ENCODE assay signal across 1 cellular context in the genomic region with DNA sequence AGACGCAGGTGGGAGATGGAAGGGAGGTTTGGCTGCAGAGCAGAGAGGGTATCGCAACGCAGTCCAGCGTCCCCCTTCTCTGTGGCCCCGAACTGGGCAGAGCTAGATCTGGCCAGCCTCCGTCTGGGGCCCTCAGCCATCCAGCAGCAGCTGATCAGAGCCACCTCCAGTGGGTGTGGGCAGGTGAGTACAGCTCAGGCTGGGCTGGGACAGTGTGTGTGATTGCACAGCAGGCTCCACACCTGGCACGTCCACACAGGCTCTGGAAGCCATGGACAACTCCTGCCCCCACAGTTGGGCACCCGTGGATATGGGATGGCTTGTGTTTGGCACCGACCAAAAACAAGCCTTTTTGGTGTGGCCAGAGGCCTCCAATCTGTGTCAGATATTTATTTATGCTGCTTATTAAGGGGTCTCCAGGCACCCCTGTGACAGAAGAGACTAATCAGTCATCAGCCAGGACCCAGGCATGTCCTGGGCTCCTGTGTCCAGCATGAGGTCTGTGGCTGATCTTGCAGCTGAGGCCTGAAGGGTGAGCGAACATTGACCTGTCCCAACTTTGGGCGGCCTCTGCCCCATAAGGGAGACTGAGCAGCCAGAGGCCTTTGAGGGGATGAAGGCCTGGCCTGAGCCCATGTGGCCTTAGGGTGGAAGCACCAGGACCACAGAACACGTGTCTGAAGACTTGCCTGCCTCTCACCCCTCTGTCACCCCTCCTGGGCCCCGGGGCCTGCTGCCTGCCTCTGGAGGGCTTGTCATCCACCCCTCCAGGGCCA.
TF ChIP-seq lines count a peak whose summit lies in the region.

No MANE protein-coding gene starts in this region.

TF ChIP-seq in SK-N-SH, 30 proteins besides CTCF, POLR2A, EP300 and RAD21:
- TF ChIP-seq FOXM1 (IDR thresholded peaks at IDR 0.05; ENCODE audit: low read depth) (no peak), RCOR1 (IDR thresholded peaks at IDR 0.05; ENCODE audit: low read length) (no peak), POLR2AphosphoS5 (IDR thresholded peaks at IDR 0.05; ENCODE audit: low read depth, low read length) (no peak), MEF2A (IDR thresholded peaks at IDR 0.05; ENCODE audit: borderline replicate concordance, low read depth) (no peak), FOXJ3 (CRISPR knock-in tag; IDR thresholded peaks at IDR 0.05) (no peak), TAF1 (IDR thresholded peaks at IDR 0.05; ENCODE audit: borderline replicate concordance, low read depth, low read length) (no peak), NFIC (IDR thresholded peaks at IDR 0.05; ENCODE audit: borderline replicate concordance) (no peak), TEAD4 (IDR thresholded peaks at IDR 0.05; ENCODE audit: borderline replicate concordance, insufficient read depth) (no peak), SIN3A (IDR thresholded peaks at IDR 0.05; ENCODE audit: borderline replicate concordance, low read depth, low read length) (no peak), YY1 (IDR thresholded peaks at IDR 0.05; ENCODE audit: low read depth) (no peak), RXRA (IDR thresholded peaks at IDR 0.05; ENCODE audit: borderline replicate concordance, low read depth) (no peak)
- TF ChIP-seq, protein P1, sequence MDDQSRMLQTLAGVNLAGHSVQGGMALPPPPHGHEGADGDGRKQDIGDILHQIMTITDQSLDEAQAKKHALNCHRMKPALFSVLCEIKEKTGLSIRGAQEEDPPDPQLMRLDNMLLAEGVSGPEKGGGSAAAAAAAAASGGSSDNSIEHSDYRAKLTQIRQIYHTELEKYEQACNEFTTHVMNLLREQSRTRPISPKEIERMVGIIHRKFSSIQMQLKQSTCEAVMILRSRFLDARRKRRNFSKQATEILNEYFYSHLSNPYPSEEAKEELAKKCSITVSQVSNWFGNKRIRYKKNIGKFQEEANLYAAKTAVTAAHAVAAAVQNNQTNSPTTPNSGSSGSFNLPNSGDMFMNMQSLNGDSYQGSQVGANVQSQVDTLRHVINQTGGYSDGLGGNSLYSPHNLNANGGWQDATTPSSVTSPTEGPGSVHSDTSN (IDR thresholded peaks at IDR 0.05): no peak
- TF ChIP-seq, protein P2, sequence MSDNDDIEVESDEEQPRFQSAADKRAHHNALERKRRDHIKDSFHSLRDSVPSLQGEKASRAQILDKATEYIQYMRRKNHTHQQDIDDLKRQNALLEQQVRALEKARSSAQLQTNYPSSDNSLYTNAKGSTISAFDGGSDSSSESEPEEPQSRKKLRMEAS (IDR thresholded peaks at IDR 0.05; ENCODE audit: low read depth): no peak
- TF ChIP-seq, protein P3, sequence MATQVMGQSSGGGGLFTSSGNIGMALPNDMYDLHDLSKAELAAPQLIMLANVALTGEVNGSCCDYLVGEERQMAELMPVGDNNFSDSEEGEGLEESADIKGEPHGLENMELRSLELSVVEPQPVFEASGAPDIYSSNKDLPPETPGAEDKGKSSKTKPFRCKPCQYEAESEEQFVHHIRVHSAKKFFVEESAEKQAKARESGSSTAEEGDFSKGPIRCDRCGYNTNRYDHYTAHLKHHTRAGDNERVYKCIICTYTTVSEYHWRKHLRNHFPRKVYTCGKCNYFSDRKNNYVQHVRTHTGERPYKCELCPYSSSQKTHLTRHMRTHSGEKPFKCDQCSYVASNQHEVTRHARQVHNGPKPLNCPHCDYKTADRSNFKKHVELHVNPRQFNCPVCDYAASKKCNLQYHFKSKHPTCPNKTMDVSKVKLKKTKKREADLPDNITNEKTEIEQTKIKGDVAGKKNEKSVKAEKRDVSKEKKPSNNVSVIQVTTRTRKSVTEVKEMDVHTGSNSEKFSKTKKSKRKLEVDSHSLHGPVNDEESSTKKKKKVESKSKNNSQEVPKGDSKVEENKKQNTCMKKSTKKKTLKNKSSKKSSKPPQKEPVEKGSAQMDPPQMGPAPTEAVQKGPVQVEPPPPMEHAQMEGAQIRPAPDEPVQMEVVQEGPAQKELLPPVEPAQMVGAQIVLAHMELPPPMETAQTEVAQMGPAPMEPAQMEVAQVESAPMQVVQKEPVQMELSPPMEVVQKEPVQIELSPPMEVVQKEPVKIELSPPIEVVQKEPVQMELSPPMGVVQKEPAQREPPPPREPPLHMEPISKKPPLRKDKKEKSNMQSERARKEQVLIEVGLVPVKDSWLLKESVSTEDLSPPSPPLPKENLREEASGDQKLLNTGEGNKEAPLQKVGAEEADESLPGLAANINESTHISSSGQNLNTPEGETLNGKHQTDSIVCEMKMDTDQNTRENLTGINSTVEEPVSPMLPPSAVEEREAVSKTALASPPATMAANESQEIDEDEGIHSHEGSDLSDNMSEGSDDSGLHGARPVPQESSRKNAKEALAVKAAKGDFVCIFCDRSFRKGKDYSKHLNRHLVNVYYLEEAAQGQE (IDR thresholded peaks at IDR 0.05; ENCODE audit: low read depth, low read length): no peak
- TF ChIP-seq, protein P4, sequence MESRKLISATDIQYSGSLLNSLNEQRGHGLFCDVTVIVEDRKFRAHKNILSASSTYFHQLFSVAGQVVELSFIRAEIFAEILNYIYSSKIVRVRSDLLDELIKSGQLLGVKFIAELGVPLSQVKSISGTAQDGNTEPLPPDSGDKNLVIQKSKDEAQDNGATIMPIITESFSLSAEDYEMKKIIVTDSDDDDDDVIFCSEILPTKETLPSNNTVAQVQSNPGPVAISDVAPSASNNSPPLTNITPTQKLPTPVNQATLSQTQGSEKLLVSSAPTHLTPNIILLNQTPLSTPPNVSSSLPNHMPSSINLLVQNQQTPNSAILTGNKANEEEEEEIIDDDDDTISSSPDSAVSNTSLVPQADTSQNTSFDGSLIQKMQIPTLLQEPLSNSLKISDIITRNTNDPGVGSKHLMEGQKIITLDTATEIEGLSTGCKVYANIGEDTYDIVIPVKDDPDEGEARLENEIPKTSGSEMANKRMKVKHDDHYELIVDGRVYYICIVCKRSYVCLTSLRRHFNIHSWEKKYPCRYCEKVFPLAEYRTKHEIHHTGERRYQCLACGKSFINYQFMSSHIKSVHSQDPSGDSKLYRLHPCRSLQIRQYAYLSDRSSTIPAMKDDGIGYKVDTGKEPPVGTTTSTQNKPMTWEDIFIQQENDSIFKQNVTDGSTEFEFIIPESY (IDR thresholded peaks at IDR 0.05; ENCODE audit: borderline replicate concordance, low read depth): no peak
- TF ChIP-seq, protein P5, sequence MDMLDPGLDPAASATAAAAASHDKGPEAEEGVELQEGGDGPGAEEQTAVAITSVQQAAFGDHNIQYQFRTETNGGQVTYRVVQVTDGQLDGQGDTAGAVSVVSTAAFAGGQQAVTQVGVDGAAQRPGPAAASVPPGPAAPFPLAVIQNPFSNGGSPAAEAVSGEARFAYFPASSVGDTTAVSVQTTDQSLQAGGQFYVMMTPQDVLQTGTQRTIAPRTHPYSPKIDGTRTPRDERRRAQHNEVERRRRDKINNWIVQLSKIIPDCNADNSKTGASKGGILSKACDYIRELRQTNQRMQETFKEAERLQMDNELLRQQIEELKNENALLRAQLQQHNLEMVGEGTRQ (IDR thresholded peaks at IDR 0.05; ENCODE audit: borderline replicate concordance, low read depth, low read length): no peak
